In the genomic region with DNA sequence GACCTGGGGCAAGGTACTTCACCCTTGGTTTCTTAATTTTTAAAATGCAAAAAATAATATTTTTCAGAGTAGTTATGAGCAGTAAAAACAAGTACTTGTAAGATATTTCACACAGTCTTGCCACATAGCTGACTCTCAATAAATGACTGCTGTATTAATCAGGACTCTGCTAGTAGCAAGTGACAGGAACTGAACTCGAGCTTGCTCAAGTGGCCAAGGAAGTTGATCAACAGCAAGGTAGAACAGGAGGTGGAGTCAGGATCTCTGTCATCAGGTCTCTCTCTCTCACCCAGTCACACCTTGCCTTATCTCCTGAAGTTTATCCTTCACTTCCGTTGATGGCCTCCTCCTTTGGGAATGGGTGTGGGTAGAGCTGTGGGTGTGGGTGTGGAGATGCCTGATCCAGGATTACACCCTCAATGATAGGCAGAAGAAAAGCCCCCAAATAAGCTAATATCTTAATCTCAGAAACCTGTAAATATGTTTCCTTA, we compare ENCODE assay signal across 19 cellular contexts.
DNase-seq lines count a peak whose midpoint lies in the region; ATAC-seq and TF ChIP-seq lines count a peak whose summit lies in the region.
"Had no signal": no experiment of that assay in that cellular context is flagged by ENCODE, and none has a peak within 500 bp of the region (broad histone marks: within the 10 kb centered on the region; RNA-seq: fewer than 3 reads in every experiment).

No MANE protein-coding gene starts in this region.

- H3K27me3 ChIP-seq in mammary epithelial cell (ENCODE audit: insufficient read depth, low read length), result no peaks in the 10 kb centered on the region

- no TSS peak for BruUV-seq in mammary epithelial cell (replicated peaks; lab: Mats Ljungman, UMichigan)

- H3K27me3 Mint-ChIP-seq in T-helper 17 cell, result peaks cover 12% of the 10 kb centered on the region

- H3K4me3 ChIP-seq in mammary epithelial cell (replicated peaks in 1 of 3; ENCODE audit: insufficient read depth in 1 of 3, low read depth in 2 of 3, low read length in 3 of 3), result no peak overlapping the region
- H3K4me3 ChIP-seq: HAP-1 had no signal

- no peak overlapping the region for H3K4me3 Mint-ChIP-seq in T-helper 17 cell
- H3K4me3 Mint-ChIP-seq: B cell; CD8-positive, alpha-beta T cell had no signal

- H3K9me3 ChIP-seq in mammary epithelial cell (replicated peaks; ENCODE audit: insufficient read depth, low read length) (no peaks in the 10 kb centered on the region), T-helper 17 cell (ENCODE audit: control insufficient read depth, low read length, poor library complexity, severe bottlenecking) (no peaks in the 10 kb centered on the region)
- H3K9me3 ChIP-seq: HAP-1 had no signal

- ATAC-seq in GM18867 (IDR thresholded peaks at IDR 0.05; ENCODE audit: unreplicated experiment) (no peak), T-helper 17 cell (no peak), HG03520 (IDR thresholded peaks at IDR 0.05; ENCODE audit: unreplicated experiment) (no peak)
- ATAC-seq: CD8-positive, alpha-beta T cell had no signal

- dilution Hi-C loops in mammary epithelial cell (cut with HindIII; ENCODE audit: low sequenced_read_pairs), result no loop called here

- no peak overlapping the region for H3K9ac ChIP-seq in mammary epithelial cell (ENCODE audit: insufficient read depth, low read length)

- H3K27ac ChIP-seq in mammary epithelial cell (ENCODE audit: insufficient read depth, low read depth, low read length), result no peak overlapping the region
- H3K27ac ChIP-seq: C4-2B, HL-60 had no signal

- H3K27ac Mint-ChIP-seq in T-helper 17 cell, result no peak overlapping the region
- H3K27ac Mint-ChIP-seq: B cell; CD8-positive, alpha-beta T cell had no signal

- peaks cover 7% of the 10 kb centered on the region for H3K4me1 ChIP-seq in mammary epithelial cell (ENCODE audit: insufficient read depth, low read length)
- H3K4me1 ChIP-seq: Caco-2, HAP-1 had no signal

- 80% methylated on average over 2 of the region's 2 CpGs for WGBS in mammary epithelial cell (ENCODE audit: low coverage, missing lambda C conversion rate)

- DNase-seq in LoVo (ENCODE audit: low spot score), result peak; percentile 20
- DNase-seq in mammary epithelial cell, result peak; percentile 63
- peak; percentile 6 for DNase-seq in kidney tubule cell (ENCODE audit: low spot score)
- no peak for DNase-seq in medulla oblongata (ENCODE audit: extremely low spot score)
- DNase-seq in T-helper 17 cell, result no peak
- DNase-seq: Caco-2; CD8-positive, alpha-beta T cell; GOT3; NCI-H2029; NCI-H446; NCI-H524 treated with DMSO at 0.1 percent for 48 hours; NCI-H774; SHP77 had no signal

- no peaks in the 10 kb centered on the region for H4K20me1 ChIP-seq in mammary epithelial cell (ENCODE audit: insufficient read depth, low read length)

- intact Hi-C loops in mammary epithelial cell (cut with micrococcal nuclease), result no loop called here

- CTCF ChIA-PET in mammary epithelial cell (lab: Charles Lee; ENCODE audit: low non-redundant PET), result no interaction called here

- H3K4me2 ChIP-seq in mammary epithelial cell (ENCODE audit: insufficient read depth, low read depth, low read length), result no peak overlapping the region

- no peaks in the 10 kb centered on the region for H3K79me2 ChIP-seq in mammary epithelial cell (ENCODE audit: insufficient read depth, low read length)

- in situ Hi-C loops in mammary epithelial cell (cut with MboI; ENCODE audit: low sequenced_read_pairs in 2 of 2), result no loop called here

- H3K36me3 Mint-ChIP-seq in T-helper 17 cell (ENCODE audit: low read depth), result peaks cover 3% of the 10 kb centered on the region
- H3K36me3 Mint-ChIP-seq: CD8-positive, alpha-beta T cell had no signal

- H3K4me1 Mint-ChIP-seq in T-helper 17 cell, result peaks cover 2% of the 10 kb centered on the region

- no peak overlapping the region for H2AFZ ChIP-seq in mammary epithelial cell (ENCODE audit: low read depth, low read length)

- TF ChIP-seq CTCF in mammary epithelial cell (conservative IDR thresholded peaks at IDR 0.05 in 1 of 2, IDR thresholded peaks at IDR 0.05 in 1 of 2; ENCODE audit: extremely low read depth in 1 of 2, insufficient read depth in 1 of 2, low read depth in 1 of 2, low read length in 2 of 2), result no peak

- no peaks in the 10 kb centered on the region for H3K36me3 ChIP-seq in mammary epithelial cell (ENCODE audit: insufficient read depth, low read length)
- H3K36me3 ChIP-seq: HAP-1 had no signal

Comparison
In these comparisons a context has a peak if more than half of its experiments do, and no peak if none do; other contexts are left out.
1. DNase-seq: peak in LoVo (single experiment), mammary epithelial cell (single experiment) and kidney tubule cell (single experiment); none in medulla oblongata (single experiment) and T-helper 17 cell (0 of 3).